ENCODE assay signal across 1 cellular context in genomic region chr15:70558406-70559222, GRCh38.
A peak's percentile ranks its signal among the peaks of the same experiment; 100 is the strongest.
TF ChIP-seq lines count a peak whose summit lies in the region.

No MANE protein-coding gene starts in this region.

TF ChIP-seq in HEK293, 187 proteins besides CTCF, POLR2A, EP300 and RAD21 (continued from another document):
- TF ChIP-seq ZNF398 (tag by site-specific recombination; IDR thresholded peaks at IDR 0.05), result no peak
- TF ChIP-seq ZNF544 (tag by site-specific recombination; IDR thresholded peaks at IDR 0.05), result 0 out of 2 replicates have a peak, but pooled peaks have one; percentile 5
- TF ChIP-seq ZNF248 (tag by site-specific recombination; IDR thresholded peaks at IDR 0.05), result no peak
- TF ChIP-seq GLI4 (tag by site-specific recombination; IDR thresholded peaks at IDR 0.05), result peak; percentile 74; the same call in 1 of the 2 replicates
- TF ChIP-seq ZNF280C (tag by site-specific recombination; IDR thresholded peaks at IDR 0.05), result 0 out of 2 replicates have a peak, but pooled peaks have one; percentile 78
- TF ChIP-seq ZNF670 (tag by site-specific recombination; IDR thresholded peaks at IDR 0.05; ENCODE audit: low read depth), result peak; percentile 65; the same call in 1 of the 2 replicates
- peak; percentile 98 for TF ChIP-seq ZSCAN4 (tag by site-specific recombination; IDR thresholded peaks at IDR 0.05)
- peak; percentile 15; the same call in 1 of the 2 replicates for TF ChIP-seq ZSCAN5A (tag by site-specific recombination; IDR thresholded peaks at IDR 0.05)
- TF ChIP-seq ZBTB20 (tag by site-specific recombination; IDR thresholded peaks at IDR 0.05), result peak; percentile 21; the same call in 1 of the 2 replicates
- TF ChIP-seq ZFHX2 (tag by site-specific recombination; conservative IDR thresholded peaks at IDR 0.05), result peak; percentile 6; the same call in 1 of the 2 replicates
- TF ChIP-seq ZNF48 (tag by site-specific recombination; IDR thresholded peaks at IDR 0.05), result no peak
- peak; percentile 81; the same call in 1 of the 2 replicates for TF ChIP-seq SALL2 (tag by site-specific recombination; IDR thresholded peaks at IDR 0.05; ENCODE audit: borderline replicate concordance)
- TF ChIP-seq ZNF645 (tag by site-specific recombination; IDR thresholded peaks at IDR 0.05), result peak; percentile 82; the same call in 1 of the 2 replicates
- peak; percentile 19 for TF ChIP-seq ZIC2 (tag by site-specific recombination; IDR thresholded peaks at IDR 0.05)
- peak; percentile 9 for TF ChIP-seq ZNF707 (tag by site-specific recombination; IDR thresholded peaks at IDR 0.05)
- peak; percentile 47; the same call in 1 of the 2 replicates for TF ChIP-seq ZNF18 (tag by site-specific recombination; IDR thresholded peaks at IDR 0.05)
